Comparison of ENCODE assay signal across 1 cellular context in the genomic region with DNA sequence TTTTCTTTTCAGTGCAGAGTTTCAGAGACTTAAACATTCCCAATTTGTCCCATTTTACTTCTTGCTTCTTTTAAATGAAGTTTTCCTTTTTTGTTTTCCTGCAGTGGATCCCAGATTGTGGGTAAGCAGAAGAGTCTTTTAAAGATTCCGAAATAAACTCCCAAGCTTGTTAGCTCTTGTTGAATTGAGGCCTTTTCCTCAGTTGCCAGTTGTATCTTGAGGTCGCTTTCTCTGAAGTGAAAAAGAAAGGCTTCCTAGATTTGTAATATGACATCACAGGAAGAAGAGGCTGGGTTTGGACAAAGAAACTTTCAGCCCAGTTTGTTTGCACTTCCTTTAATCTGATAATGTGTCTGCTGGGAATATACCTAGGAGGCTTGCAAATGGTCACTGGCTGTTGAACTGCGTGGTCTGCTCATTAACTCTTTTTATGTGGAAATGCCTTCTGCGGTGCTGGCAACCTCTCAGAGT.
A peak's percentile ranks its signal among the peaks of the same experiment; 100 is the strongest.
TF ChIP-seq lines count a peak whose summit lies in the region.

A gene with protein sequence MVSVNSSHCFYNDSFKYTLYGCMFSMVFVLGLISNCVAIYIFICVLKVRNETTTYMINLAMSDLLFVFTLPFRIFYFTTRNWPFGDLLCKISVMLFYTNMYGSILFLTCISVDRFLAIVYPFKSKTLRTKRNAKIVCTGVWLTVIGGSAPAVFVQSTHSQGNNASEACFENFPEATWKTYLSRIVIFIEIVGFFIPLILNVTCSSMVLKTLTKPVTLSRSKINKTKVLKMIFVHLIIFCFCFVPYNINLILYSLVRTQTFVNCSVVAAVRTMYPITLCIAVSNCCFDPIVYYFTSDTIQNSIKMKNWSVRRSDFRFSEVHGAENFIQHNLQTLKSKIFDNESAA (minus strand): TSS at position 233 of the 471 bp plus-strand sequence. CDS start 690 bp downstream, outside the sequence.

TF ChIP-seq in HepG2, 621 proteins besides CTCF, POLR2A, EP300 and RAD21 (continued from another document and continues in another):
- TF ChIP-seq JUN (CRISPR knock-in tag; IDR thresholded peaks at IDR 0.05): no peak
- peak; percentile 61; the same call in 1 of the 2 replicates for TF ChIP-seq KAT8 (CRISPR knock-in tag; IDR thresholded peaks at IDR 0.05)
- TF ChIP-seq, protein P1, sequence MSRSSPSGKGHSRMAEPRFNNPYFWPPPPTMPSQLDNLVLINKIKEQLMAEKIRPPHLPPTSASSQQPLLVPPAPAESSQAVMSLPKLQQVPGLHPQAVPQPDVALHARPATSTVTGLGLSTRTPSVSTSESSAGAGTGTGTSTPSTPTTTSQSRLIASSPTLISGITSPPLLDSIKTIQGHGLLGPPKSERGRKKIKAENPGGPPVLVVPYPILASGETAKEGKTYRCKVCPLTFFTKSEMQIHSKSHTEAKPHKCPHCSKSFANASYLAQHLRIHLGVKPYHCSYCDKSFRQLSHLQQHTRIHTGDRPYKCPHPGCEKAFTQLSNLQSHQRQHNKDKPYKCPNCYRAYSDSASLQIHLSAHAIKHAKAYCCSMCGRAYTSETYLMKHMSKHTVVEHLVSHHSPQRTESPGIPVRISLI (CRISPR knock-in tag; IDR thresholded peaks at IDR 0.05; ENCODE audit: borderline replicate concordance): peak; percentile 53; the same call in 1 of the 2 replicates
- peak; percentile 65; the same call in 1 of the 2 replicates for TF ChIP-seq HOXA3 (CRISPR knock-in tag; IDR thresholded peaks at IDR 0.05)
- TF ChIP-seq, protein P2, sequence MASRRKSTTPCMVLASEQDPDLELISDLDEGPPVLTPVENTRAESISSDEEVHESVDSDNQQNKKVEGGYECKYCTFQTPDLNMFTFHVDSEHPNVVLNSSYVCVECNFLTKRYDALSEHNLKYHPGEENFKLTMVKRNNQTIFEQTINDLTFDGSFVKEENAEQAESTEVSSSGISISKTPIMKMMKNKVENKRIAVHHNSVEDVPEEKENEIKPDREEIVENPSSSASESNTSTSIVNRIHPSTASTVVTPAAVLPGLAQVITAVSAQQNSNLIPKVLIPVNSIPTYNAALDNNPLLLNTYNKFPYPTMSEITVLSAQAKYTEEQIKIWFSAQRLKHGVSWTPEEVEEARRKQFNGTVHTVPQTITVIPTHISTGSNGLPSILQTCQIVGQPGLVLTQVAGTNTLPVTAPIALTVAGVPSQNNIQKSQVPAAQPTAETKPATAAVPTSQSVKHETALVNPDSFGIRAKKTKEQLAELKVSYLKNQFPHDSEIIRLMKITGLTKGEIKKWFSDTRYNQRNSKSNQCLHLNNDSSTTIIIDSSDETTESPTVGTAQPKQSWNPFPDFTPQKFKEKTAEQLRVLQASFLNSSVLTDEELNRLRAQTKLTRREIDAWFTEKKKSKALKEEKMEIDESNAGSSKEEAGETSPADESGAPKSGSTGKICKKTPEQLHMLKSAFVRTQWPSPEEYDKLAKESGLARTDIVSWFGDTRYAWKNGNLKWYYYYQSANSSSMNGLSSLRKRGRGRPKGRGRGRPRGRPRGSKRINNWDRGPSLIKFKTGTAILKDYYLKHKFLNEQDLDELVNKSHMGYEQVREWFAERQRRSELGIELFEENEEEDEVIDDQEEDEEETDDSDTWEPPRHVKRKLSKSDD (CRISPR knock-in tag; IDR thresholded peaks at IDR 0.05; ENCODE audit: low read depth): no peak
- TF ChIP-seq MTA3 (CRISPR knock-in tag; IDR thresholded peaks at IDR 0.05): no peak
- no peak for TF ChIP-seq CBX1 (IDR thresholded peaks at IDR 0.05; ENCODE audit: low read depth)
- TF ChIP-seq, protein P3, sequence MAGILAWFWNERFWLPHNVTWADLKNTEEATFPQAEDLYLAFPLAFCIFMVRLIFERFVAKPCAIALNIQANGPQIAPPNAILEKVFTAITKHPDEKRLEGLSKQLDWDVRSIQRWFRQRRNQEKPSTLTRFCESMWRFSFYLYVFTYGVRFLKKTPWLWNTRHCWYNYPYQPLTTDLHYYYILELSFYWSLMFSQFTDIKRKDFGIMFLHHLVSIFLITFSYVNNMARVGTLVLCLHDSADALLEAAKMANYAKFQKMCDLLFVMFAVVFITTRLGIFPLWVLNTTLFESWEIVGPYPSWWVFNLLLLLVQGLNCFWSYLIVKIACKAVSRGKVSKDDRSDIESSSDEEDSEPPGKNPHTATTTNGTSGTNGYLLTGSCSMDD (CRISPR knock-in tag; IDR thresholded peaks at IDR 0.05): no peak
- peak; percentile 43; the same call in 1 of the 2 replicates for TF ChIP-seq ELF1 (CRISPR knock-in tag; IDR thresholded peaks at IDR 0.05)
- no peak for TF ChIP-seq ZC3H4 (CRISPR knock-in tag; IDR thresholded peaks at IDR 0.05; ENCODE audit: borderline replicate concordance)
- TF ChIP-seq HNRNPLL (IDR thresholded peaks at IDR 0.05; ENCODE audit: low read depth, low read length, poor library complexity, severe bottlenecking): no peak
- no peak for TF ChIP-seq ZNF543 (CRISPR knock-in tag; IDR thresholded peaks at IDR 0.05)
- no peak for TF ChIP-seq MATR3 (CRISPR knock-in tag; IDR thresholded peaks at IDR 0.05)
- TF ChIP-seq, protein P4, sequence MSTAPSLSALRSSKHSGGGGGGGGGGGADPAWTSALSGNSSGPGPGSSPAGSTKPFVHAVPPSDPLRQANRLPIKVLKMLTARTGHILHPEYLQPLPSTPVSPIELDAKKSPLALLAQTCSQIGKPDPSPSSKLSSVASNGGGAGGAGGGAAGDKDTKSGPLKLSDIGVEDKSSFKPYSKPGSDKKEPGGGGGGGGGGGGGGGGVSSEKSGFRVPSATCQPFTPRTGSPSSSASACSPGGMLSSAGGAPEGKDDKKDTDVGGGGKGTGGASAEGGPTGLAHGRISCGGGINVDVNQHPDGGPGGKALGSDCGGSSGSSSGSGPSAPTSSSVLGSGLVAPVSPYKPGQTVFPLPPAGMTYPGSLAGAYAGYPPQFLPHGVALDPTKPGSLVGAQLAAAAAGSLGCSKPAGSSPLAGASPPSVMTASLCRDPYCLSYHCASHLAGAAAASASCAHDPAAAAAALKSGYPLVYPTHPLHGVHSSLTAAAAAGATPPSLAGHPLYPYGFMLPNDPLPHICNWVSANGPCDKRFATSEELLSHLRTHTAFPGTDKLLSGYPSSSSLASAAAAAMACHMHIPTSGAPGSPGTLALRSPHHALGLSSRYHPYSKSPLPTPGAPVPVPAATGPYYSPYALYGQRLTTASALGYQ (CRISPR knock-in tag; IDR thresholded peaks at IDR 0.05): peak; percentile 58; the same call in 1 of the 2 replicates
- peak; percentile 69; the same call in 1 of the 2 replicates for TF ChIP-seq ELF4 (CRISPR knock-in tag; IDR thresholded peaks at IDR 0.05; ENCODE audit: borderline replicate concordance)
- TF ChIP-seq FOXA1 (IDR thresholded peaks at IDR 0.05): no peak
- peak; percentile 57; the same call in 1 of the 2 replicates for TF ChIP-seq FOXA1 (CRISPR knock-in tag; IDR thresholded peaks at IDR 0.05)
- TF ChIP-seq ZNF124 (CRISPR knock-in tag; IDR thresholded peaks at IDR 0.05): peak; percentile 69; the same call in 1 of the 2 replicates
- TF ChIP-seq, protein P5, sequence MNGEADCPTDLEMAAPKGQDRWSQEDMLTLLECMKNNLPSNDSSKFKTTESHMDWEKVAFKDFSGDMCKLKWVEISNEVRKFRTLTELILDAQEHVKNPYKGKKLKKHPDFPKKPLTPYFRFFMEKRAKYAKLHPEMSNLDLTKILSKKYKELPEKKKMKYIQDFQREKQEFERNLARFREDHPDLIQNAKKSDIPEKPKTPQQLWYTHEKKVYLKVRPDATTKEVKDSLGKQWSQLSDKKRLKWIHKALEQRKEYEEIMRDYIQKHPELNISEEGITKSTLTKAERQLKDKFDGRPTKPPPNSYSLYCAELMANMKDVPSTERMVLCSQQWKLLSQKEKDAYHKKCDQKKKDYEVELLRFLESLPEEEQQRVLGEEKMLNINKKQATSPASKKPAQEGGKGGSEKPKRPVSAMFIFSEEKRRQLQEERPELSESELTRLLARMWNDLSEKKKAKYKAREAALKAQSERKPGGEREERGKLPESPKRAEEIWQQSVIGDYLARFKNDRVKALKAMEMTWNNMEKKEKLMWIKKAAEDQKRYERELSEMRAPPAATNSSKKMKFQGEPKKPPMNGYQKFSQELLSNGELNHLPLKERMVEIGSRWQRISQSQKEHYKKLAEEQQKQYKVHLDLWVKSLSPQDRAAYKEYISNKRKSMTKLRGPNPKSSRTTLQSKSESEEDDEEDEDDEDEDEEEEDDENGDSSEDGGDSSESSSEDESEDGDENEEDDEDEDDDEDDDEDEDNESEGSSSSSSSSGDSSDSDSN (CRISPR knock-in tag; IDR thresholded peaks at IDR 0.05): no peak
- peak; percentile 77 for TF ChIP-seq FOXA3 (CRISPR knock-in tag; IDR thresholded peaks at IDR 0.05)
- TF ChIP-seq ZNF10 (CRISPR knock-in tag; IDR thresholded peaks at IDR 0.05; ENCODE audit: borderline replicate concordance, low read depth): no peak
- TF ChIP-seq TBX2 (CRISPR knock-in tag; IDR thresholded peaks at IDR 0.05; ENCODE audit: borderline replicate concordance): peak; percentile 47; the same call in 1 of the 2 replicates
- TF ChIP-seq RFX5 (IDR thresholded peaks at IDR 0.05; ENCODE audit: low read depth, low read length): no peak
- peak; percentile 71 for TF ChIP-seq PHF21A (CRISPR knock-in tag; IDR thresholded peaks at IDR 0.05)
- peak; percentile 71; the same call in 1 of the 2 replicates for TF ChIP-seq KMT2A (CRISPR knock-in tag; IDR thresholded peaks at IDR 0.05)
- peak; percentile 95 for TF ChIP-seq POLR2AphosphoS5 (IDR thresholded peaks at IDR 0.05; ENCODE audit: low read depth, low read length)
- TF ChIP-seq BRD4 (CRISPR knock-in tag; IDR thresholded peaks at IDR 0.05): no peak
- 0 out of 2 replicates have a peak, but pooled peaks have one; percentile 40 for TF ChIP-seq PHF8 (CRISPR knock-in tag; IDR thresholded peaks at IDR 0.05)
- no peak for TF ChIP-seq ZNF567 (CRISPR knock-in tag; IDR thresholded peaks at IDR 0.05; ENCODE audit: borderline replicate concordance)
- TF ChIP-seq ONECUT2 (CRISPR knock-in tag; IDR thresholded peaks at IDR 0.05): no peak
- TF ChIP-seq TSC22D2 (CRISPR knock-in tag; IDR thresholded peaks at IDR 0.05; ENCODE audit: borderline replicate concordance): no peak; the same call in 1 of the 2 replicates
- TF ChIP-seq, protein P6, sequence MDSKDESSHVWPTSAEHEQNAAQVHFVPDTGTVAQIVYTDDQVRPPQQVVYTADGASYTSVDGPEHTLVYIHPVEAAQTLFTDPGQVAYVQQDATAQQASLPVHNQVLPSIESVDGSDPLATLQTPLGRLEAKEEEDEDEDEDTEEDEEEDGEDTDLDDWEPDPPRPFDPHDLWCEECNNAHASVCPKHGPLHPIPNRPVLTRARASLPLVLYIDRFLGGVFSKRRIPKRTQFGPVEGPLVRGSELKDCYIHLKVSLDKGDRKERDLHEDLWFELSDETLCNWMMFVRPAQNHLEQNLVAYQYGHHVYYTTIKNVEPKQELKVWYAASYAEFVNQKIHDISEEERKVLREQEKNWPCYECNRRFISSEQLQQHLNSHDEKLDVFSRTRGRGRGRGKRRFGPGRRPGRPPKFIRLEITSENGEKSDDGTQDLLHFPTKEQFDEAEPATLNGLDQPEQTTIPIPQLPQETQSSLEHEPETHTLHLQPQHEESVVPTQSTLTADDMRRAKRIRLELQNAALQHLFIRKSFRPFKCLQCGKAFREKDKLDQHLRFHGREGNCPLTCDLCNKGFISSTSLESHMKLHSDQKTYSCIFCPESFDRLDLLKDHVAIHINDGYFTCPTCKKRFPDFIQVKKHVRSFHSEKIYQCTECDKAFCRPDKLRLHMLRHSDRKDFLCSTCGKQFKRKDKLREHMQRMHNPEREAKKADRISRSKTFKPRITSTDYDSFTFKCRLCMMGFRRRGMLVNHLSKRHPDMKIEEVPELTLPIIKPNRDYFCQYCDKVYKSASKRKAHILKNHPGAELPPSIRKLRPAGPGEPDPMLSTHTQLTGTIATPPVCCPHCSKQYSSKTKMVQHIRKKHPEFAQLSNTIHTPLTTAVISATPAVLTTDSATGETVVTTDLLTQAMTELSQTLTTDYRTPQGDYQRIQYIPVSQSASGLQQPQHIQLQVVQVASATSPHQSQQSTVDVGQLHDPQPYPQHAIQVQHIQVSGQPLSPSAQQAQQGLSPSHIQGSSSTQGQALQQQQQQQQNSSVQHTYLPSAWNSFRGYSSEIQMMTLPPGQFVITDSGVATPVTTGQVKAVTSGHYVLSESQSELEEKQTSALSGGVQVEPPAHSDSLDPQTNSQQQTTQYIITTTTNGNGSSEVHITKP (CRISPR knock-in tag; IDR thresholded peaks at IDR 0.05; ENCODE audit: low read depth): no peak
- no peak for TF ChIP-seq ZSCAN20 (CRISPR knock-in tag; IDR thresholded peaks at IDR 0.05; ENCODE audit: borderline replicate concordance)
- TF ChIP-seq NCOA2 (CRISPR knock-in tag; IDR thresholded peaks at IDR 0.05): peak; percentile 85
- TF ChIP-seq RORA (CRISPR knock-in tag; IDR thresholded peaks at IDR 0.05): no peak
- TF ChIP-seq PCBP1 (IDR thresholded peaks at IDR 0.05; ENCODE audit: borderline replicate concordance, low read depth, low read length): no peak
- peak; percentile 66 for TF ChIP-seq POGZ (CRISPR knock-in tag; IDR thresholded peaks at IDR 0.05)
- TF ChIP-seq IRX3 (CRISPR knock-in tag; IDR thresholded peaks at IDR 0.05; ENCODE audit: borderline replicate concordance, low read depth): no peak
- TF ChIP-seq NFKB2 (CRISPR knock-in tag; IDR thresholded peaks at IDR 0.05; ENCODE audit: borderline replicate concordance): no peak
- 0 out of 2 replicates have a peak, but pooled peaks have one; percentile 8 for TF ChIP-seq ZNF264 (CRISPR knock-in tag; IDR thresholded peaks at IDR 0.05)
- TF ChIP-seq, protein P7, sequence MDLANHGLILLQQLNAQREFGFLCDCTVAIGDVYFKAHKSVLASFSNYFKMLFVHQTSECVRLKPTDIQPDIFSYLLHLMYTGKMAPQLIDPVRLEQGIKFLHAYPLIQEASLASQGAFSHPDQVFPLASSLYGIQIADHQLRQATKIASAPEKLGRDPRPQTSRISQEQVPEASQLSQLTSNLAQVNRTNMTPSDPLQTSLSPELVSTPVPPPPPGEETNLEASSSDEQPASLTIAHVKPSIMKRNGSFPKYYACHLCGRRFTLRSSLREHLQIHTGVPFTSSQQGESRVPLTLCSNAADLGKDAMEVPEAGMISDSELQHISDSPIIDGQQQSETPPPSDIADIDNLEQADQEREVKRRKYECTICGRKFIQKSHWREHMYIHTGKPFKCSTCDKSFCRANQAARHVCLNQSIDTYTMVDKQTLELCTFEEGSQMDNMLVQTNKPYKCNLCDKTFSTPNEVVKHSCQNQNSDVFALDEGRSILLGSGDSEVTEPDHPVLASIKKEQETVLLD (CRISPR knock-in tag; IDR thresholded peaks at IDR 0.05; ENCODE audit: low read depth): no peak
- TF ChIP-seq, protein P8, sequence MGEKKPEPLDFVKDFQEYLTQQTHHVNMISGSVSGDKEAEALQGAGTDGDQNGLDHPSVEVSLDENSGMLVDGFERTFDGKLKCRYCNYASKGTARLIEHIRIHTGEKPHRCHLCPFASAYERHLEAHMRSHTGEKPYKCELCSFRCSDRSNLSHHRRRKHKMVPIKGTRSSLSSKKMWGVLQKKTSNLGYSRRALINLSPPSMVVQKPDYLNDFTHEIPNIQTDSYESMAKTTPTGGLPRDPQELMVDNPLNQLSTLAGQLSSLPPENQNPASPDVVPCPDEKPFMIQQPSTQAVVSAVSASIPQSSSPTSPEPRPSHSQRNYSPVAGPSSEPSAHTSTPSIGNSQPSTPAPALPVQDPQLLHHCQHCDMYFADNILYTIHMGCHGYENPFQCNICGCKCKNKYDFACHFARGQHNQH (CRISPR knock-in tag; IDR thresholded peaks at IDR 0.05): peak; percentile 78
- TF ChIP-seq, protein P9, sequence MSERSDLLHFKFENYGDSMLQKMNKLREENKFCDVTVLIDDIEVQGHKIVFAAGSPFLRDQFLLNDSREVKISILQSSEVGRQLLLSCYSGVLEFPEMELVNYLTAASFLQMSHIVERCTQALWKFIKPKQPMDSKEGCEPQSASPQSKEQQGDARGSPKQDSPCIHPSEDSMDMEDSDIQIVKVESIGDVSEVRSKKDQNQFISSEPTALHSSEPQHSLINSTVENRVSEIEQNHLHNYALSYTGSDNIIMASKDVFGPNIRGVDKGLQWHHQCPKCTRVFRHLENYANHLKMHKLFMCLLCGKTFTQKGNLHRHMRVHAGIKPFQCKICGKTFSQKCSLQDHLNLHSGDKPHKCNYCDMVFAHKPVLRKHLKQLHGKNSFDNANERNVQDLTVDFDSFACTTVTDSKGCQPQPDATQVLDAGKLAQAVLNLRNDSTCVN (CRISPR knock-in tag; IDR thresholded peaks at IDR 0.05; ENCODE audit: borderline replicate concordance): no peak
